In genomic region chrX:41922694-41923171, GRCh38 we compare ENCODE assay signal across 8 cellular contexts. TPM values are rescaled to one million over a fixed set of nuclear protein-coding genes. Genes with fewer than 3 reads are reported as not detected.
DNase-seq lines count a peak whose midpoint lies in the region; ATAC-seq and TF ChIP-seq lines count a peak whose summit lies in the region.

No MANE protein-coding gene starts in this region.

- no peak for DNase-seq in GM13977 (ENCODE audit: low spot score)
- DNase-seq in NCI-H82 treated with DMSO at 0.1 percent for 48 hours (lab: John Stamatoyannopoulos, UW; ENCODE audit: unreplicated experiment), result peak; percentile 20
- peak in 37 of 56 donors; percentile 0 to 47 (median 10) for DNase-seq in amygdala (lab: John Stamatoyannopoulos, UW)
- peak; percentile 57 for DNase-seq in hepatocyte (ENCODE audit: low spot score)
- peak; percentile 69 for DNase-seq in retina
- DNase-seq in NCI-H2196 (lab: John Stamatoyannopoulos, UW; ENCODE audit: unreplicated experiment), result no peak
- no peak for DNase-seq in mesenteric fat pad (ENCODE audit: low spot score)

- H2AFZ ChIP-seq in hepatocyte, result no peak overlapping the region

- H3K79me2 ChIP-seq in hepatocyte, result peaks cover 49% of the 10 kb centered on the region

- peak overlapping the region; percentile 87 for H3K27ac ChIP-seq in hepatocyte

- in situ Hi-C loops in GM13977 (cut with MboI; ENCODE audit: low pct_unique_long_range_greater_than_20kb, low sequenced_read_pairs, unreplicated experiment), result no loop called here

- no peaks in the 10 kb centered on the region for H3K36me3 ChIP-seq in hepatocyte (replicated peaks; ENCODE audit: insufficient read depth, low read depth)

- no peaks in the 10 kb centered on the region for H3K4me1 ChIP-seq in hepatocyte (ENCODE audit: insufficient read depth)

- 41% methylated on average over 28 of the region's 42 CpGs for WGBS in hepatocyte (ENCODE audit: low lambda C conversion rate, missing lambda C conversion rate)

- peak overlapping the region; percentile 29 for H3K4me3 ChIP-seq in hepatocyte

- no peaks in the 10 kb centered on the region for H3K9me3 ChIP-seq in hepatocyte (ENCODE audit: low read depth)

- no peaks in the 10 kb centered on the region for H3K27me3 ChIP-seq in hepatocyte

- TF ChIP-seq CTCF in GM13977 (IDR thresholded peaks at IDR 0.05; ENCODE audit: extremely low read depth, insufficient read depth, missing control alignments) (peak; percentile 26), hepatocyte (IDR thresholded peaks at IDR 0.05; ENCODE audit: poor library complexity) (peak; percentile 15)

- H4K20me1 ChIP-seq in hepatocyte (ENCODE audit: insufficient read depth, poor library complexity, severe bottlenecking), result peaks cover 21% of the 10 kb centered on the region

- no peaks in the 10 kb centered on the region for H3K9me2 ChIP-seq in hepatocyte (replicated peaks; ENCODE audit: insufficient read depth)

- peak overlapping the region; percentile 69 for H3K4me2 ChIP-seq in hepatocyte

- ATAC-seq in HG02763 (IDR thresholded peaks at IDR 0.05; ENCODE audit: unreplicated experiment), result peak; percentile 28

RNA-seq across cellular contexts. Expression of gene CASK, which starts 0.6 kb away (rescaled TPM):
- 95.7 and 143 TPM in 2 replicates for total RNA-seq in hepatocyte
- 80.6 and 82.9 TPM in 2 replicates for polyA plus RNA-seq in hepatocyte
- 30.2 TPM for total RNA-seq in mesenteric fat pad

Comparison
In these comparisons a context has a peak if more than half of its experiments do, and no peak if none do; other contexts are left out.
1. DNase-seq: peak in NCI-H82 treated with DMSO at 0.1 percent for 48 hours (single experiment), amygdala (37 of 56), hepatocyte (single experiment) and retina (single experiment); none in GM13977 (single experiment), NCI-H2196 (single experiment) and mesenteric fat pad (single experiment).